In the genomic region with DNA sequence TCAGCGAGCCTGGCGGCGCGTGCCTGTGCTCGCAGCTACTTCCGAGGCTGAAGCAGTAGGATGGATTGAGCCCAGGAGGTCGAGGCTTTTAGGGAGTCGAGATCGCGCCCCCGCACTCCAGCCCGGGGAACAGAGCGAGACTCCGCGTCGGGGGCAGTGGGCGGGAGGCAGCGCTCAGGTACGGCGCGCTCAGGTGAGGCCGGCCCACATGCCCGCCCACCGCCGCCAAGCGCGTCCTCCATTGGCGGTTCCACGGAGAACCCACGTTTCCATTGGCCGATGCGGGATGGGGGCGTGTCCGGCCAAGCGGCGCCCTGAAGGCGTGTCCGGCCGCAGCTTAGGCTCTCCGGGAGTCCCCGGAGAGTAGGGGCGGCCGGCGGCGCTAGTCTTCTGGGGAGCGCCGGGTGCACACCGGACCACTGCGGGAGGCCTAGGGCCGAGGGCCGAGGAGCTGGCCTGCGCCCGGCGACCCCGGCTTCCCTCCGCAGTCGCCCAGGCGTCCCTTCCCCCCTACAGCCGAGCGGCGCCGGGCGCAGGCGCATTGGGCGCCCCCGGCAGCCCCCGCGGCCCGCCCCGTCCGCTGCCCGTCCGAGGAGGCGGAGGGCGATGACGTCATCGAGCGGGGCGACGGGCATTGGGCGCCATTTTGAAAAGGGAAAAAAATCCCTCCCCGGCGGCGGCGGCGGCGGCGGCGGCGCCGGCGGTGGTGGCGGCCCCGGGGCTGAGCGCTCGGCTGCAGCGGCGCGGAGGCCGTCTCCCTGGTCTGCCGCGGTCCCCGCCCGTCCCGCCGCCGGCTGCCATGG, we compare ENCODE assay signal across 8 cellular contexts. TPM values are rescaled to one million over a fixed set of nuclear protein-coding genes. Genes with fewer than 3 reads are reported as not detected.
A peak's percentile ranks its signal among the peaks of the same experiment; 100 is the strongest.
DNase-seq lines count a peak whose midpoint lies in the region; ATAC-seq and TF ChIP-seq lines count a peak whose summit lies in the region.

A gene (plus strand): TSS at position 659 of the 803 bp plus-strand sequence. CDS start 141 bp downstream, at position 800.

- CTCF ChIA-PET in AG04450 (lab: Charles Lee): interaction anchor here (2.1 to 5.4 kb wide), 2 partner anchors 15 to 123 kb away, joined by 13 to 38 read pairs; no protein-coding TSS in a partner anchor

- peak; percentile 57 for DNase-seq in AG04450 (ENCODE audit: low read depth, low spot score)
- peak; percentile 78 for DNase-seq in NCI-H2227 treated with DMSO at 0.1 percent for 48 hours (lab: John Stamatoyannopoulos, UW)
- peak; percentile 92 for DNase-seq in activated CD4-positive, CD25-positive, alpha-beta regulatory T cell treated with anti-CD3 and anti-CD28 coated beads, Interleukin-2, amount 50 U/mL, for 16 hours (ENCODE audit: low read depth, low spot score)
- peak; percentile 97 for DNase-seq in central memory CD4-positive, alpha-beta T cell
- DNase-seq in iris pigment epithelial cell (ENCODE audit: low read depth): peak; percentile 88
- peak; percentile 95 for DNase-seq in stimulated activated CD4-positive, alpha-beta T cell treated with anti-CD3 and anti-CD28 coated beads, Interleukin-12 subunit alpha, Interleukin-12 subunit beta, amount 100 ng/mL, for 4 hours

- peaks cover 30% of the 10 kb centered on the region for H3K27me3 ChIP-seq in AG04450 (ENCODE audit: control insufficient read depth, insufficient read depth, low read length)

- POLR2A ChIA-PET in AG04450 (lab: Yijun Ruan, JAX): interaction anchor here (1.0 kb wide), 1 partner anchor 81 kb away, joined by 4 read pairs; a partner anchor contains a TSS

- peak within 1 kb of the TSS; percentile 79 for H3K4me3 ChIP-seq in AG04450 (ENCODE audit: low read depth, low read length)

- TF ChIP-seq CTCF in AG04450 (IDR thresholded peaks at IDR 0.05; ENCODE audit: low read depth, low read length): no peak

- peak; percentile 91 for ATAC-seq in GM18907 (IDR thresholded peaks at IDR 0.05; ENCODE audit: unreplicated experiment)
- peak; percentile 84 for ATAC-seq in HG03139 (IDR thresholded peaks at IDR 0.05; ENCODE audit: unreplicated experiment)

- H3K9me3 ChIP-seq in AG04450 (ENCODE audit: control insufficient read depth, insufficient read depth, low read length): no peaks in the 10 kb centered on the region; the same call in 1 of the 2 replicates

- H3K27ac ChIP-seq in AG04450 (ENCODE audit: low read depth, low read length): peak within 1 kb of the TSS; percentile 47

RNA-seq across cellular contexts. Expression of the gene that starts here (rescaled TPM):
- polyA plus RNA-seq in AG04450 (2011; rRNA removed): 27.2 and 27.9 TPM in 2 replicates
- polyA minus RNA-seq in AG04450 (2011; rRNA and poly(A)+ RNA removed): 28.0 and 33.3 TPM in 2 replicates

Comparison
In these comparisons a context has a peak if more than half of its experiments do, and no peak if none do; other contexts are left out.
1. Peak in every context shown above with its lines: DNase-seq, ATAC-seq, H3K4me3 ChIP-seq and H3K27ac ChIP-seq.